1 cellular context compared by ENCODE assay signal in genomic region chr17:3747805-3748204, GRCh38.
TF ChIP-seq lines count a peak whose summit lies in the region.

No MANE protein-coding gene starts in this region.

TF ChIP-seq in HepG2, 621 proteins besides CTCF, POLR2A, EP300 and RAD21 (continued from another document):
- TF ChIP-seq KDM5B (CRISPR knock-in tag; IDR thresholded peaks at IDR 0.05; ENCODE audit: borderline replicate concordance), result no peak
- TF ChIP-seq BATF2 (CRISPR knock-in tag; IDR thresholded peaks at IDR 0.05), result no peak
- no peak for TF ChIP-seq DNMT3B (CRISPR knock-in tag; conservative IDR thresholded peaks at IDR 0.05)
- no peak for TF ChIP-seq ZNF780A (CRISPR knock-in tag; IDR thresholded peaks at IDR 0.05)
- no peak for TF ChIP-seq HOXA5 (CRISPR knock-in tag; IDR thresholded peaks at IDR 0.05)
- TF ChIP-seq ZNF550 (CRISPR knock-in tag; IDR thresholded peaks at IDR 0.05; ENCODE audit: borderline replicate concordance), result no peak
- no peak for TF ChIP-seq ZFP82 (CRISPR knock-in tag; IDR thresholded peaks at IDR 0.05; ENCODE audit: borderline replicate concordance)
- TF ChIP-seq MIXL1 (CRISPR knock-in tag; IDR thresholded peaks at IDR 0.05), result no peak
- no peak for TF ChIP-seq TGIF2 (CRISPR knock-in tag; IDR thresholded peaks at IDR 0.05)
- TF ChIP-seq, protein P1, sequence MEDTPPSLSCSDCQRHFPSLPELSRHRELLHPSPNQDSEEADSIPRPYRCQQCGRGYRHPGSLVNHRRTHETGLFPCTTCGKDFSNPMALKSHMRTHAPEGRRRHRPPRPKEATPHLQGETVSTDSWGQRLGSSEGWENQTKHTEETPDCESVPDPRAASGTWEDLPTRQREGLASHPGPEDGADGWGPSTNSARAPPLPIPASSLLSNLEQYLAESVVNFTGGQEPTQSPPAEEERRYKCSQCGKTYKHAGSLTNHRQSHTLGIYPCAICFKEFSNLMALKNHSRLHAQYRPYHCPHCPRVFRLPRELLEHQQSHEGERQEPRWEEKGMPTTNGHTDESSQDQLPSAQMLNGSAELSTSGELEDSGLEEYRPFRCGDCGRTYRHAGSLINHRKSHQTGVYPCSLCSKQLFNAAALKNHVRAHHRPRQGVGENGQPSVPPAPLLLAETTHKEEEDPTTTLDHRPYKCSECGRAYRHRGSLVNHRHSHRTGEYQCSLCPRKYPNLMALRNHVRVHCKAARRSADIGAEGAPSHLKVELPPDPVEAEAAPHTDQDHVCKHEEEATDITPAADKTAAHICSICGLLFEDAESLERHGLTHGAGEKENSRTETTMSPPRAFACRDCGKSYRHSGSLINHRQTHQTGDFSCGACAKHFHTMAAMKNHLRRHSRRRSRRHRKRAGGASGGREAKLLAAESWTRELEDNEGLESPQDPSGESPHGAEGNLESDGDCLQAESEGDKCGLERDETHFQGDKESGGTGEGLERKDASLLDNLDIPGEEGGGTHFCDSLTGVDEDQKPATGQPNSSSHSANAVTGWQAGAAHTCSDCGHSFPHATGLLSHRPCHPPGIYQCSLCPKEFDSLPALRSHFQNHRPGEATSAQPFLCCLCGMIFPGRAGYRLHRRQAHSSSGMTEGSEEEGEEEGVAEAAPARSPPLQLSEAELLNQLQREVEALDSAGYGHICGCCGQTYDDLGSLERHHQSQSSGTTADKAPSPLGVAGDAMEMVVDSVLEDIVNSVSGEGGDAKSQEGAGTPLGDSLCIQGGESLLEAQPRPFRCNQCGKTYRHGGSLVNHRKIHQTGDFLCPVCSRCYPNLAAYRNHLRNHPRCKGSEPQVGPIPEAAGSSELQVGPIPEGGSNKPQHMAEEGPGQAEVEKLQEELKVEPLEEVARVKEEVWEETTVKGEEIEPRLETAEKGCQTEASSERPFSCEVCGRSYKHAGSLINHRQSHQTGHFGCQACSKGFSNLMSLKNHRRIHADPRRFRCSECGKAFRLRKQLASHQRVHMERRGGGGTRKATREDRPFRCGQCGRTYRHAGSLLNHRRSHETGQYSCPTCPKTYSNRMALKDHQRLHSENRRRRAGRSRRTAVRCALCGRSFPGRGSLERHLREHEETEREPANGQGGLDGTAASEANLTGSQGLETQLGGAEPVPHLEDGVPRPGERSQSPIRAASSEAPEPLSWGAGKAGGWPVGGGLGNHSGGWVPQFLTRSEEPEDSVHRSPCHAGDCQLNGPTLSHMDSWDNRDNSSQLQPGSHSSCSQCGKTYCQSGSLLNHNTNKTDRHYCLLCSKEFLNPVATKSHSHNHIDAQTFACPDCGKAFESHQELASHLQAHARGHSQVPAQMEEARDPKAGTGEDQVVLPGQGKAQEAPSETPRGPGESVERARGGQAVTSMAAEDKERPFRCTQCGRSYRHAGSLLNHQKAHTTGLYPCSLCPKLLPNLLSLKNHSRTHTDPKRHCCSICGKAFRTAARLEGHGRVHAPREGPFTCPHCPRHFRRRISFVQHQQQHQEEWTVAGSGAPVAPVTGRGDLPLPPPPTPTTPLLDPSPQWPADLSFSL (CRISPR knock-in tag; IDR thresholded peaks at IDR 0.05), result no peak
- TF ChIP-seq HOXD1 (CRISPR knock-in tag; IDR thresholded peaks at IDR 0.05), result no peak
- TF ChIP-seq ZBTB21 (CRISPR knock-in tag; IDR thresholded peaks at IDR 0.05), result no peak
- TF ChIP-seq PAX8 (CRISPR knock-in tag; IDR thresholded peaks at IDR 0.05; ENCODE audit: borderline replicate concordance), result no peak
- TF ChIP-seq AGO1 (IDR thresholded peaks at IDR 0.05; ENCODE audit: low read depth, low read length, poor library complexity, severe bottlenecking), result no peak
- TF ChIP-seq MED13 (CRISPR knock-in tag; IDR thresholded peaks at IDR 0.05), result no peak
- no peak for TF ChIP-seq ZNF382 (CRISPR knock-in tag; IDR thresholded peaks at IDR 0.05; ENCODE audit: borderline replicate concordance)
- TF ChIP-seq ZNF331 (CRISPR knock-in tag; IDR thresholded peaks at IDR 0.05), result no peak
- no peak for TF ChIP-seq RCOR2 (CRISPR knock-in tag; IDR thresholded peaks at IDR 0.05)
- TF ChIP-seq ZNF34 (CRISPR knock-in tag; IDR thresholded peaks at IDR 0.05; ENCODE audit: borderline replicate concordance), result no peak
- TF ChIP-seq AFF4 (CRISPR knock-in tag; IDR thresholded peaks at IDR 0.05), result no peak
- no peak for TF ChIP-seq IRF2 (CRISPR knock-in tag; IDR thresholded peaks at IDR 0.05)
- TF ChIP-seq PAF1 (CRISPR knock-in tag; IDR thresholded peaks at IDR 0.05), result no peak
- TF ChIP-seq FOXO1 (CRISPR knock-in tag; IDR thresholded peaks at IDR 0.05), result no peak
- TF ChIP-seq GPN1 (CRISPR knock-in tag; IDR thresholded peaks at IDR 0.05; ENCODE audit: borderline replicate concordance), result no peak
- TF ChIP-seq SMARCC2 (IDR thresholded peaks at IDR 0.05), result no peak
